36 cellular contexts compared by ENCODE assay signal in the genomic region with DNA sequence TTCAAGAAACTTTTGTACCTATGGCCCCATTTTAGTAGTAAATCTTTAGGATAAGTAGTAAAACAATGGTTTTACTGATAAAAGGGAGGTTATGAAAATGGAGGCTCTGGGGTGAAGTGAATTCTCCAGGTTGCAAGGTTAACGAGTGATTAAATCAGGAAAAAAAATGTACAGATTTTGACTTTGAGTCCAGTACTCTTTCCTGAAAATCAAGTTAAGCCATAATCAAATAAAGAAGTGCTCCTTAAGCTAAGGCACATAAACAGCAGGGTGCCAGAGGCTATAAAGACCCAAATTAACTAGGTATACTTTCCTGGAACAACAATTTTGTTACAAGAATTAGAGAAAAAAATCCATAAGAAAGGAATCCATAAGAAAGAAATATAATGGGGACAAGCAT.
"Had no signal": no experiment of that assay in that cellular context is flagged by ENCODE, and none has a peak within 500 bp of the region (broad histone marks: within the 10 kb centered on the region; RNA-seq: fewer than 3 reads in every experiment).

No MANE protein-coding gene starts in this region.

- H3K4me3 ChIP-seq: body of pancreas, breast epithelium had no signal

- H3K27me3 ChIP-seq: body of pancreas, brain microvascular endothelial cell, breast epithelium had no signal

- H3K4me3 Mint-ChIP-seq: activated CD4-positive, alpha-beta memory T cell treated with anti-CD3 and anti-CD28 coated beads, Interleukin-2, amount 10 ng/mL, durations not matched to agents 7 days and 5 days; activated CD4-positive, alpha-beta T cell treated with anti-CD3 and anti-CD28 coated beads for 36 hours; activated CD4-positive, alpha-beta T cell treated with anti-CD3 and anti-CD28 coated beads, Interleukin-2, amount 10 ng/mL, durations not matched to agents 7 days and 5 days; activated CD8-positive, alpha-beta memory T cell treated with anti-CD3 and anti-CD28 coated beads, Interleukin-2, amount 10 ng/mL, durations not matched to agents 7 days and 5 days; activated CD8-positive, alpha-beta T cell treated with anti-CD3 and anti-CD28 coated beads, Interleukin-2, amount 10 ng/mL, durations not matched to agents 7 days and 5 days; activated naive CD4-positive, alpha-beta T cell treated with anti-CD3 and anti-CD28 coated beads, Interleukin-2, amount 10 ng/mL, durations not matched to agents 7 days and 5 days; activated naive CD4-positive, alpha-beta T cell treated with anti-CD3 and anti-CD28 coated beads, Interleukin-2, amount 50 U/mL, for 24 hours; activated naive CD8-positive, alpha-beta T cell; activated naive CD8-positive, alpha-beta T cell treated with anti-CD3 and anti-CD28 coated beads, Interleukin-2, amount 10 ng/mL, durations not matched to agents 7 days and 5 days; activated naive CD8-positive, alpha-beta T cell treated with anti-CD3 and anti-CD28 coated beads, Interleukin-2, amount 50 U/mL, for 24 hours; activated T-cell treated with anti-CD3 and anti-CD28 coated beads, Interleukin-2, amount 50 U/mL, for 24 hours; T-helper 1 cell treated with Interleukin-12 subunit alpha and Interleukin-12 subunit beta and Interleukin-4 antibody, amounts not matched to agents 30 μg/mL and 1 μg/mL, for 36 hours; T-helper 2 cell treated with Interferon-gamma antibody and Interleukin-4, amounts not matched to agents 5 μg/mL and 100 μg/mL, for 36 hours; WTC11 had no signal

- H3K36me3 ChIP-seq: brain microvascular endothelial cell, breast epithelium, WERI-Rb-1 had no signal

- H3K27me3 Mint-ChIP-seq: activated CD4-positive, alpha-beta memory T cell treated with anti-CD3 and anti-CD28 coated beads, Interleukin-2, amount 10 ng/mL, durations not matched to agents 7 days and 5 days; activated CD4-positive, alpha-beta T cell treated with anti-CD3 and anti-CD28 coated beads for 36 hours; activated CD4-positive, alpha-beta T cell treated with anti-CD3 and anti-CD28 coated beads, Interleukin-2, amount 10 ng/mL, durations not matched to agents 7 days and 5 days; activated CD8-positive, alpha-beta memory T cell treated with anti-CD3 and anti-CD28 coated beads, Interleukin-2, amount 10 ng/mL, durations not matched to agents 7 days and 5 days; activated naive CD4-positive, alpha-beta T cell treated with anti-CD3 and anti-CD28 coated beads, Interleukin-2, amount 10 ng/mL, durations not matched to agents 7 days and 5 days; activated naive CD4-positive, alpha-beta T cell treated with anti-CD3 and anti-CD28 coated beads, Interleukin-2, amount 50 U/mL, for 24 hours; activated naive CD8-positive, alpha-beta T cell; activated naive CD8-positive, alpha-beta T cell treated with anti-CD3 and anti-CD28 coated beads, Interleukin-2, amount 10 ng/mL, durations not matched to agents 7 days and 5 days; activated naive CD8-positive, alpha-beta T cell treated with anti-CD3 and anti-CD28 coated beads, Interleukin-2, amount 50 U/mL, for 24 hours; activated T-cell treated with anti-CD3 and anti-CD28 coated beads, Interleukin-2, amount 50 U/mL, for 24 hours had no signal

- H3K27ac ChIP-seq: body of pancreas, brain microvascular endothelial cell, breast epithelium, WERI-Rb-1 had no signal

- DNase-seq: activated CD4-positive, alpha-beta memory T cell treated with anti-CD3 and anti-CD28 coated beads, Interleukin-2, amount 10 ng/mL, durations not matched to agents 7 days and 5 days; activated CD4-positive, alpha-beta T cell treated with anti-CD3 and anti-CD28 coated beads for 1 hour; activated CD4-positive, alpha-beta T cell treated with anti-CD3 and anti-CD28 coated beads for 36 hours; activated CD4-positive, alpha-beta T cell treated with anti-CD3 and anti-CD28 coated beads for 48 hours; activated CD4-positive, alpha-beta T cell treated with anti-CD3 and anti-CD28 coated beads, Interleukin-2, amount 10 ng/mL, durations not matched to agents 7 days and 5 days; activated CD4-positive, alpha-beta T cell treated with anti-CD3 and anti-CD28 coated beads, Interleukin-2, amount 50 U/mL, for 48 hours; activated CD4-positive, CD25-positive, alpha-beta regulatory T cell; activated CD8-positive, alpha-beta memory T cell treated with anti-CD3 and anti-CD28 coated beads for 24 hours; activated CD8-positive, alpha-beta memory T cell treated with anti-CD3 and anti-CD28 coated beads, Interleukin-2, amount 10 ng/mL, durations not matched to agents 7 days and 5 days; activated CD8-positive, alpha-beta memory T cell treated with anti-CD3 and anti-CD28 coated beads, Interleukin-2, amount 50 U/mL, for 48 hours; activated CD8-positive, alpha-beta T cell treated with anti-CD3 and anti-CD28 coated beads, Interleukin-2, amount 10 ng/mL, durations not matched to agents 7 days and 5 days; activated effector memory CD4-positive, alpha-beta T cell treated with Interleukin-2 at 50 U/mL for 16 hours; activated gamma-delta T cell; activated naive CD4-positive, alpha-beta T cell treated with anti-CD3 and anti-CD28 coated beads, Interleukin-2, amount 10 ng/mL, durations not matched to agents 7 days and 5 days; activated naive CD4-positive, alpha-beta T cell treated with Interleukin-2 at 50 U/mL for 16 hours; activated naive CD8-positive, alpha-beta T cell treated with anti-CD3 and anti-CD28 coated beads, Interleukin-2, amount 10 ng/mL, durations not matched to agents 7 days and 5 days; activated naive CD8-positive, alpha-beta T cell treated with anti-CD3 and anti-CD28 coated beads, Interleukin-2, amount 50 U/mL, for 24 hours; activated T-cell treated with anti-CD3 and anti-CD28 coated beads, Interleukin-2, amount 50 U/mL, for 24 hours; activated T-cell treated with anti-CD3 and anti-CD28 coated beads, Interleukin-2, amount 50 U/mL, for 48 hours; amygdala; aorta; body of pancreas; brain microvascular endothelial cell; central memory CD4-positive, alpha-beta T cell; cerebellar nuclear complex; T-helper 1 cell; T-helper 2 cell; T-helper 9 cell; WERI-Rb-1 had no signal

- H3K27ac Mint-ChIP-seq: activated CD4-positive, alpha-beta memory T cell treated with anti-CD3 and anti-CD28 coated beads, Interleukin-2, amount 10 ng/mL, durations not matched to agents 7 days and 5 days; activated CD4-positive, alpha-beta T cell treated with anti-CD3 and anti-CD28 coated beads for 36 hours; activated CD4-positive, alpha-beta T cell treated with anti-CD3 and anti-CD28 coated beads, Interleukin-2, amount 10 ng/mL, durations not matched to agents 7 days and 5 days; activated CD8-positive, alpha-beta memory T cell treated with anti-CD3 and anti-CD28 coated beads, Interleukin-2, amount 10 ng/mL, durations not matched to agents 7 days and 5 days; activated CD8-positive, alpha-beta T cell treated with anti-CD3 and anti-CD28 coated beads, Interleukin-2, amount 10 ng/mL, durations not matched to agents 7 days and 5 days; activated naive CD4-positive, alpha-beta T cell treated with anti-CD3 and anti-CD28 coated beads, Interleukin-2, amount 10 ng/mL, durations not matched to agents 7 days and 5 days; activated naive CD4-positive, alpha-beta T cell treated with anti-CD3 and anti-CD28 coated beads, Interleukin-2, amount 50 U/mL, for 24 hours; activated naive CD8-positive, alpha-beta T cell; activated naive CD8-positive, alpha-beta T cell treated with anti-CD3 and anti-CD28 coated beads, Interleukin-2, amount 10 ng/mL, durations not matched to agents 7 days and 5 days; activated naive CD8-positive, alpha-beta T cell treated with anti-CD3 and anti-CD28 coated beads, Interleukin-2, amount 50 U/mL, for 24 hours; activated T-cell treated with anti-CD3 and anti-CD28 coated beads, Interleukin-2, amount 50 U/mL, for 24 hours; activated T-helper 2 cell treated with anti-CD3 and anti-CD28 coated beads, Interferon-gamma antibody, Interleukin-2, Interleukin-4, amounts not matched to agents 10 μg/mL and 5 μg/mL and 100 μg/mL, durations not matched to agents 14 hours and 24 hours and 36 hours; T-helper 1 cell treated with Interleukin-12 subunit alpha and Interleukin-12 subunit beta and Interleukin-4 antibody, amounts not matched to agents 30 μg/mL and 1 μg/mL, for 36 hours; T-helper 2 cell treated with Interferon-gamma antibody and Interleukin-4, amounts not matched to agents 5 μg/mL and 100 μg/mL, for 36 hours; WTC11 had no signal

- H3K9me3 Mint-ChIP-seq: activated CD4-positive, alpha-beta memory T cell treated with anti-CD3 and anti-CD28 coated beads, Interleukin-2, amount 10 ng/mL, durations not matched to agents 7 days and 5 days; activated CD4-positive, alpha-beta T cell treated with anti-CD3 and anti-CD28 coated beads, Interleukin-2, amount 10 ng/mL, durations not matched to agents 7 days and 5 days; activated naive CD4-positive, alpha-beta T cell treated with anti-CD3 and anti-CD28 coated beads, Interleukin-2, amount 10 ng/mL, durations not matched to agents 7 days and 5 days; activated naive CD4-positive, alpha-beta T cell treated with anti-CD3 and anti-CD28 coated beads, Interleukin-2, amount 50 U/mL, for 24 hours; activated naive CD8-positive, alpha-beta T cell treated with anti-CD3 and anti-CD28 coated beads, Interleukin-2, amount 10 ng/mL, durations not matched to agents 7 days and 5 days; activated naive CD8-positive, alpha-beta T cell treated with anti-CD3 and anti-CD28 coated beads, Interleukin-2, amount 50 U/mL, for 24 hours; activated T-cell treated with anti-CD3 and anti-CD28 coated beads, Interleukin-2, amount 50 U/mL, for 24 hours; T-helper 1 cell treated with Interleukin-12 subunit alpha and Interleukin-12 subunit beta and Interleukin-4 antibody, amounts not matched to agents 30 μg/mL and 1 μg/mL, for 36 hours; T-helper 2 cell treated with Interferon-gamma antibody and Interleukin-4, amounts not matched to agents 5 μg/mL and 100 μg/mL, for 36 hours had no signal

- H3K36me3 Mint-ChIP-seq: activated naive CD4-positive, alpha-beta T cell treated with anti-CD3 and anti-CD28 coated beads, Interleukin-2, amount 10 ng/mL, durations not matched to agents 7 days and 5 days had no signal

- H3K9me3 ChIP-seq: body of pancreas had no signal

- H3K4me1 ChIP-seq: body of pancreas, breast epithelium had no signal

- H3K4me1 Mint-ChIP-seq: activated CD4-positive, alpha-beta memory T cell treated with anti-CD3 and anti-CD28 coated beads, Interleukin-2, amount 10 ng/mL, durations not matched to agents 7 days and 5 days; activated CD4-positive, alpha-beta T cell treated with anti-CD3 and anti-CD28 coated beads, Interleukin-2, amount 10 ng/mL, durations not matched to agents 7 days and 5 days; activated CD8-positive, alpha-beta memory T cell treated with anti-CD3 and anti-CD28 coated beads, Interleukin-2, amount 10 ng/mL, durations not matched to agents 7 days and 5 days; activated naive CD4-positive, alpha-beta T cell treated with anti-CD3 and anti-CD28 coated beads, Interleukin-2, amount 10 ng/mL, durations not matched to agents 7 days and 5 days; activated naive CD4-positive, alpha-beta T cell treated with anti-CD3 and anti-CD28 coated beads, Interleukin-2, amount 50 U/mL, for 24 hours; activated naive CD8-positive, alpha-beta T cell treated with anti-CD3 and anti-CD28 coated beads, Interleukin-2, amount 50 U/mL, for 24 hours had no signal
